ENCODE assay signal across 1 cellular context in genomic region chr15:101608182-101608581, GRCh38.
TF ChIP-seq lines count a peak whose summit lies in the region.

No MANE protein-coding gene starts in this region.

TF ChIP-seq in HCT116, 20 proteins besides CTCF, POLR2A, EP300 and RAD21 (continued from another document):
- no peak for TF ChIP-seq REST (IDR thresholded peaks at IDR 0.05; ENCODE audit: low read depth)
- TF ChIP-seq, protein P1, sequence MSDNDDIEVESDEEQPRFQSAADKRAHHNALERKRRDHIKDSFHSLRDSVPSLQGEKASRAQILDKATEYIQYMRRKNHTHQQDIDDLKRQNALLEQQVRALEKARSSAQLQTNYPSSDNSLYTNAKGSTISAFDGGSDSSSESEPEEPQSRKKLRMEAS (IDR thresholded peaks at IDR 0.05), result no peak
